8 cellular contexts compared by ENCODE assay signal in genomic region chrX:45850775-45851433, GRCh38.
DNase-seq lines count a peak whose midpoint lies in the region; ATAC-seq, FAIRE-seq and TF ChIP-seq lines count a peak whose summit lies in the region.

No MANE protein-coding gene starts in this region.

- no peaks in the 10 kb centered on the region for H3K27me3 ChIP-seq in keratinocyte (ENCODE audit: control insufficient read depth, extremely low read depth, insufficient read depth, low read length)

- H3K36me3 Mint-ChIP-seq in brain, result peaks cover 9% of the 10 kb centered on the region

- peaks cover 18% of the 10 kb centered on the region for H3K4me1 Mint-ChIP-seq in brain

- peaks cover 0 to 5% (median 0%) of the 10 kb centered on the region in 5 experiments for H3K9me3 Mint-ChIP-seq in brain

- peak overlapping the region; percentile 20 to 98 (median 92) for H3K27ac Mint-ChIP-seq in brain

- no peak overlapping the region for H2AFZ ChIP-seq in keratinocyte (ENCODE audit: control insufficient read depth, low read length)

- H3K36me3 ChIP-seq in keratinocyte (ENCODE audit: control insufficient read depth in 2 of 2, extremely low read depth in 1 of 2, insufficient read depth in 2 of 2, low read length in 2 of 2), result peaks cover 0 to 3% of the 10 kb centered on the region in 2 experiments

- dilution Hi-C loops in keratinocyte (cut with MboI; ENCODE audit: extremely low pct_ligation_motif_present, low sequenced_read_pairs), result no loop called here

- peaks cover 2% of the 10 kb centered on the region for H3K9me3 ChIP-seq in keratinocyte (ENCODE audit: control insufficient read depth, low read depth, low read length)

- no peaks in the 10 kb centered on the region for H3K9me1 ChIP-seq in keratinocyte (ENCODE audit: control insufficient read depth, extremely low read depth, insufficient read depth, low read length)

- DNase-seq in NCI-H2081 (lab: John Stamatoyannopoulos, UW) (peak; percentile 21 to 39), NCI-H2081 treated with DMSO at 0.1 percent for 48 hours (lab: John Stamatoyannopoulos, UW) (no peak), keratinocyte (ENCODE audit: low read depth, low spot score) (no peak), GM19240 (ENCODE audit: insufficient read length, low spot score) (no peak), NCI-H1694 (lab: John Stamatoyannopoulos, UW) (no peak)
- DNase-seq in stimulated activated CD4-positive, alpha-beta T cell treated with anti-CD3 and anti-CD28 coated beads, Interleukin-4, amount 100 ng/mL, for 24 hours, result peak; percentile 30

- H3K4me3 ChIP-seq in keratinocyte (ENCODE audit: control insufficient read depth in 2 of 3, extremely low read depth in 1 of 3, insufficient read depth in 2 of 3, low read depth in 1 of 3, low read length in 3 of 3), result peak overlapping the region; percentile 65 to 91 (median 81)

- no peaks in the 10 kb centered on the region for H4K20me1 ChIP-seq in keratinocyte (ENCODE audit: control insufficient read depth, extremely low read depth, insufficient read depth, low read length)

- TF ChIP-seq CTCF in brain (conservative IDR thresholded peaks at IDR 0.05) (no peak), keratinocyte (optimal IDR thresholded peaks at IDR 0.05 in 1 of 3, IDR thresholded peaks at IDR 0.05 in 1 of 3, conservative IDR thresholded peaks at IDR 0.05 in 1 of 3; ENCODE audit: extremely low read depth in 1 of 3, insufficient read depth in 2 of 3, low read length in 3 of 3) (no peak)

- H3K4me1 ChIP-seq in keratinocyte (ENCODE audit: control insufficient read depth, extremely low read depth, insufficient read depth, low read length), result peaks cover 30% of the 10 kb centered on the region

- peak overlapping the region; percentile 89 to 99 (median 96) for H3K4me3 Mint-ChIP-seq in brain

- H3K9ac ChIP-seq in keratinocyte (ENCODE audit: control insufficient read depth, extremely low read depth, insufficient read depth, low read length), result peak overlapping the region; percentile 90

- H3K4me2 ChIP-seq in keratinocyte (ENCODE audit: control insufficient read depth, extremely low read depth, insufficient read depth, low read depth, low read length), result peak overlapping the region; percentile 29

- peak; percentile 52 for ATAC-seq in SK-N-SH treated with all-trans-retinoic acid at 6 μM for 48 hours

- H3K27ac ChIP-seq in keratinocyte (ENCODE audit: control insufficient read depth, insufficient read depth, low read length), result peak overlapping the region; percentile 91

- H3K79me2 ChIP-seq in keratinocyte (ENCODE audit: control insufficient read depth, insufficient read depth, low read length), result peaks cover 46% of the 10 kb centered on the region

- H3K27me3 Mint-ChIP-seq in brain, result peaks cover 21% of the 10 kb centered on the region

- FAIRE-seq in keratinocyte (lab: Jason Lieb, UNC), result no peak

TF ChIP-seq in SK-N-SH treated with all-trans-retinoic acid at 6 μM for 48 hours, 23 proteins besides CTCF, POLR2A, EP300 and RAD21:
- TF ChIP-seq ZC3H10 (CRISPR knock-in tag; IDR thresholded peaks at IDR 0.05), result no peak
- TF ChIP-seq ARNTL (CRISPR knock-in tag; IDR thresholded peaks at IDR 0.05; ENCODE audit: borderline replicate concordance, low read depth), result no peak
- TF ChIP-seq RARB (CRISPR knock-in tag; IDR thresholded peaks at IDR 0.05), result no peak
- TF ChIP-seq ZFP3 (CRISPR knock-in tag; IDR thresholded peaks at IDR 0.05), result no peak
TF ChIP-seq in SK-N-SH treated with all-trans-retinoic acid at 6 μM for 48 hours: peak in this region for 0.

Comparison
In these comparisons a context has a peak if more than half of its experiments do, and no peak if none do; other contexts are left out.
1. DNase-seq: peak in NCI-H2081 (2 of 2) and stimulated activated CD4-positive, alpha-beta T cell treated with anti-CD3 and anti-CD28 coated beads, Interleukin-4, amount 100 ng/mL, for 24 hours (single experiment); none in NCI-H2081 treated with DMSO at 0.1 percent for 48 hours (single experiment), keratinocyte (single experiment), GM19240 (single experiment) and NCI-H1694 (single experiment).